Comparison of ENCODE assay signal across 1 cellular context in genomic region chr19:33392341-33393285, GRCh38.
TF ChIP-seq lines count a peak whose summit lies in the region.

No MANE protein-coding gene starts in this region.

TF ChIP-seq in HEK293, 187 proteins besides CTCF, POLR2A, EP300 and RAD21 (continued from another document and continues in another):
- TF ChIP-seq, protein P1, sequence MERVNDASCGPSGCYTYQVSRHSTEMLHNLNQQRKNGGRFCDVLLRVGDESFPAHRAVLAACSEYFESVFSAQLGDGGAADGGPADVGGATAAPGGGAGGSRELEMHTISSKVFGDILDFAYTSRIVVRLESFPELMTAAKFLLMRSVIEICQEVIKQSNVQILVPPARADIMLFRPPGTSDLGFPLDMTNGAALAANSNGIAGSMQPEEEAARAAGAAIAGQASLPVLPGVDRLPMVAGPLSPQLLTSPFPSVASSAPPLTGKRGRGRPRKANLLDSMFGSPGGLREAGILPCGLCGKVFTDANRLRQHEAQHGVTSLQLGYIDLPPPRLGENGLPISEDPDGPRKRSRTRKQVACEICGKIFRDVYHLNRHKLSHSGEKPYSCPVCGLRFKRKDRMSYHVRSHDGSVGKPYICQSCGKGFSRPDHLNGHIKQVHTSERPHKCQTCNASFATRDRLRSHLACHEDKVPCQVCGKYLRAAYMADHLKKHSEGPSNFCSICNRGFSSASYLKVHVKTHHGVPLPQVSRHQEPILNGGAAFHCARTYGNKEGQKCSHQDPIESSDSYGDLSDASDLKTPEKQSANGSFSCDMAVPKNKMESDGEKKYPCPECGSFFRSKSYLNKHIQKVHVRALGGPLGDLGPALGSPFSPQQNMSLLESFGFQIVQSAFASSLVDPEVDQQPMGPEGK (tag by site-specific recombination; IDR thresholded peaks at IDR 0.05) = peak; percentile 70; the same call in 1 of the 2 replicates
- no peak for TF ChIP-seq ZNF398 (tag by site-specific recombination; IDR thresholded peaks at IDR 0.05)
- TF ChIP-seq, protein P2, sequence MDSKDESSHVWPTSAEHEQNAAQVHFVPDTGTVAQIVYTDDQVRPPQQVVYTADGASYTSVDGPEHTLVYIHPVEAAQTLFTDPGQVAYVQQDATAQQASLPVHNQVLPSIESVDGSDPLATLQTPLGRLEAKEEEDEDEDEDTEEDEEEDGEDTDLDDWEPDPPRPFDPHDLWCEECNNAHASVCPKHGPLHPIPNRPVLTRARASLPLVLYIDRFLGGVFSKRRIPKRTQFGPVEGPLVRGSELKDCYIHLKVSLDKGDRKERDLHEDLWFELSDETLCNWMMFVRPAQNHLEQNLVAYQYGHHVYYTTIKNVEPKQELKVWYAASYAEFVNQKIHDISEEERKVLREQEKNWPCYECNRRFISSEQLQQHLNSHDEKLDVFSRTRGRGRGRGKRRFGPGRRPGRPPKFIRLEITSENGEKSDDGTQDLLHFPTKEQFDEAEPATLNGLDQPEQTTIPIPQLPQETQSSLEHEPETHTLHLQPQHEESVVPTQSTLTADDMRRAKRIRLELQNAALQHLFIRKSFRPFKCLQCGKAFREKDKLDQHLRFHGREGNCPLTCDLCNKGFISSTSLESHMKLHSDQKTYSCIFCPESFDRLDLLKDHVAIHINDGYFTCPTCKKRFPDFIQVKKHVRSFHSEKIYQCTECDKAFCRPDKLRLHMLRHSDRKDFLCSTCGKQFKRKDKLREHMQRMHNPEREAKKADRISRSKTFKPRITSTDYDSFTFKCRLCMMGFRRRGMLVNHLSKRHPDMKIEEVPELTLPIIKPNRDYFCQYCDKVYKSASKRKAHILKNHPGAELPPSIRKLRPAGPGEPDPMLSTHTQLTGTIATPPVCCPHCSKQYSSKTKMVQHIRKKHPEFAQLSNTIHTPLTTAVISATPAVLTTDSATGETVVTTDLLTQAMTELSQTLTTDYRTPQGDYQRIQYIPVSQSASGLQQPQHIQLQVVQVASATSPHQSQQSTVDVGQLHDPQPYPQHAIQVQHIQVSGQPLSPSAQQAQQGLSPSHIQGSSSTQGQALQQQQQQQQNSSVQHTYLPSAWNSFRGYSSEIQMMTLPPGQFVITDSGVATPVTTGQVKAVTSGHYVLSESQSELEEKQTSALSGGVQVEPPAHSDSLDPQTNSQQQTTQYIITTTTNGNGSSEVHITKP (tag by site-specific recombination; IDR thresholded peaks at IDR 0.05) = peak; percentile 40
- no peak for TF ChIP-seq HOXC10 (CRISPR knock-in tag; IDR thresholded peaks at IDR 0.05)
- TF ChIP-seq ZNF596 (tag by site-specific recombination; IDR thresholded peaks at IDR 0.05) = no peak
- TF ChIP-seq GLIS2 (tag by site-specific recombination; IDR thresholded peaks at IDR 0.05) = peak; percentile 90
- no peak for TF ChIP-seq ZFP3 (tag by site-specific recombination; IDR thresholded peaks at IDR 0.05; ENCODE audit: low read depth)
- 0 out of 2 replicates have a peak, but pooled peaks have one; percentile 27 for TF ChIP-seq ZBTB48 (tag by site-specific recombination; IDR thresholded peaks at IDR 0.05)
- TF ChIP-seq KLF9 (tag by site-specific recombination; IDR thresholded peaks at IDR 0.05; ENCODE audit: low read depth) = no peak
- TF ChIP-seq BCL11A (tag by site-specific recombination; IDR thresholded peaks at IDR 0.05; ENCODE audit: low read depth) = no peak
- no peak for TF ChIP-seq ZNF391 (tag by site-specific recombination; IDR thresholded peaks at IDR 0.05; ENCODE audit: borderline replicate concordance, low read depth)
- TF ChIP-seq, protein P3, sequence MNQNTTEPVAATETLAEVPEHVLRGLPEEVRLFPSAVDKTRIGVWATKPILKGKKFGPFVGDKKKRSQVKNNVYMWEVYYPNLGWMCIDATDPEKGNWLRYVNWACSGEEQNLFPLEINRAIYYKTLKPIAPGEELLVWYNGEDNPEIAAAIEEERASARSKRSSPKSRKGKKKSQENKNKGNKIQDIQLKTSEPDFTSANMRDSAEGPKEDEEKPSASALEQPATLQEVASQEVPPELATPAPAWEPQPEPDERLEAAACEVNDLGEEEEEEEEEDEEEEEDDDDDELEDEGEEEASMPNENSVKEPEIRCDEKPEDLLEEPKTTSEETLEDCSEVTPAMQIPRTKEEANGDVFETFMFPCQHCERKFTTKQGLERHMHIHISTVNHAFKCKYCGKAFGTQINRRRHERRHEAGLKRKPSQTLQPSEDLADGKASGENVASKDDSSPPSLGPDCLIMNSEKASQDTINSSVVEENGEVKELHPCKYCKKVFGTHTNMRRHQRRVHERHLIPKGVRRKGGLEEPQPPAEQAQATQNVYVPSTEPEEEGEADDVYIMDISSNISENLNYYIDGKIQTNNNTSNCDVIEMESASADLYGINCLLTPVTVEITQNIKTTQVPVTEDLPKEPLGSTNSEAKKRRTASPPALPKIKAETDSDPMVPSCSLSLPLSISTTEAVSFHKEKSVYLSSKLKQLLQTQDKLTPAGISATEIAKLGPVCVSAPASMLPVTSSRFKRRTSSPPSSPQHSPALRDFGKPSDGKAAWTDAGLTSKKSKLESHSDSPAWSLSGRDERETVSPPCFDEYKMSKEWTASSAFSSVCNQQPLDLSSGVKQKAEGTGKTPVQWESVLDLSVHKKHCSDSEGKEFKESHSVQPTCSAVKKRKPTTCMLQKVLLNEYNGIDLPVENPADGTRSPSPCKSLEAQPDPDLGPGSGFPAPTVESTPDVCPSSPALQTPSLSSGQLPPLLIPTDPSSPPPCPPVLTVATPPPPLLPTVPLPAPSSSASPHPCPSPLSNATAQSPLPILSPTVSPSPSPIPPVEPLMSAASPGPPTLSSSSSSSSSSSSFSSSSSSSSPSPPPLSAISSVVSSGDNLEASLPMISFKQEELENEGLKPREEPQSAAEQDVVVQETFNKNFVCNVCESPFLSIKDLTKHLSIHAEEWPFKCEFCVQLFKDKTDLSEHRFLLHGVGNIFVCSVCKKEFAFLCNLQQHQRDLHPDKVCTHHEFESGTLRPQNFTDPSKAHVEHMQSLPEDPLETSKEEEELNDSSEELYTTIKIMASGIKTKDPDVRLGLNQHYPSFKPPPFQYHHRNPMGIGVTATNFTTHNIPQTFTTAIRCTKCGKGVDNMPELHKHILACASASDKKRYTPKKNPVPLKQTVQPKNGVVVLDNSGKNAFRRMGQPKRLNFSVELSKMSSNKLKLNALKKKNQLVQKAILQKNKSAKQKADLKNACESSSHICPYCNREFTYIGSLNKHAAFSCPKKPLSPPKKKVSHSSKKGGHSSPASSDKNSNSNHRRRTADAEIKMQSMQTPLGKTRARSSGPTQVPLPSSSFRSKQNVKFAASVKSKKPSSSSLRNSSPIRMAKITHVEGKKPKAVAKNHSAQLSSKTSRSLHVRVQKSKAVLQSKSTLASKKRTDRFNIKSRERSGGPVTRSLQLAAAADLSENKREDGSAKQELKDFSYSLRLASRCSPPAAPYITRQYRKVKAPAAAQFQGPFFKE (tag by site-specific recombination; IDR thresholded peaks at IDR 0.05; ENCODE audit: borderline replicate concordance) = no peak
- no peak for TF ChIP-seq ZNF768 (tag by site-specific recombination; IDR thresholded peaks at IDR 0.05)
- TF ChIP-seq, protein P4, sequence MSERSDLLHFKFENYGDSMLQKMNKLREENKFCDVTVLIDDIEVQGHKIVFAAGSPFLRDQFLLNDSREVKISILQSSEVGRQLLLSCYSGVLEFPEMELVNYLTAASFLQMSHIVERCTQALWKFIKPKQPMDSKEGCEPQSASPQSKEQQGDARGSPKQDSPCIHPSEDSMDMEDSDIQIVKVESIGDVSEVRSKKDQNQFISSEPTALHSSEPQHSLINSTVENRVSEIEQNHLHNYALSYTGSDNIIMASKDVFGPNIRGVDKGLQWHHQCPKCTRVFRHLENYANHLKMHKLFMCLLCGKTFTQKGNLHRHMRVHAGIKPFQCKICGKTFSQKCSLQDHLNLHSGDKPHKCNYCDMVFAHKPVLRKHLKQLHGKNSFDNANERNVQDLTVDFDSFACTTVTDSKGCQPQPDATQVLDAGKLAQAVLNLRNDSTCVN (tag by site-specific recombination; optimal IDR thresholded peaks at IDR 0.05) = peak; percentile 6
- no peak for TF ChIP-seq MZF1 (tag by site-specific recombination; IDR thresholded peaks at IDR 0.05; ENCODE audit: borderline replicate concordance)
- no peak for TF ChIP-seq ZNF501 (tag by site-specific recombination; IDR thresholded peaks at IDR 0.05)
- TF ChIP-seq GLIS1 (tag by site-specific recombination; IDR thresholded peaks at IDR 0.05) = peak; percentile 92
- TF ChIP-seq ZNF48 (tag by site-specific recombination; IDR thresholded peaks at IDR 0.05) = no peak
- TF ChIP-seq, protein P5, sequence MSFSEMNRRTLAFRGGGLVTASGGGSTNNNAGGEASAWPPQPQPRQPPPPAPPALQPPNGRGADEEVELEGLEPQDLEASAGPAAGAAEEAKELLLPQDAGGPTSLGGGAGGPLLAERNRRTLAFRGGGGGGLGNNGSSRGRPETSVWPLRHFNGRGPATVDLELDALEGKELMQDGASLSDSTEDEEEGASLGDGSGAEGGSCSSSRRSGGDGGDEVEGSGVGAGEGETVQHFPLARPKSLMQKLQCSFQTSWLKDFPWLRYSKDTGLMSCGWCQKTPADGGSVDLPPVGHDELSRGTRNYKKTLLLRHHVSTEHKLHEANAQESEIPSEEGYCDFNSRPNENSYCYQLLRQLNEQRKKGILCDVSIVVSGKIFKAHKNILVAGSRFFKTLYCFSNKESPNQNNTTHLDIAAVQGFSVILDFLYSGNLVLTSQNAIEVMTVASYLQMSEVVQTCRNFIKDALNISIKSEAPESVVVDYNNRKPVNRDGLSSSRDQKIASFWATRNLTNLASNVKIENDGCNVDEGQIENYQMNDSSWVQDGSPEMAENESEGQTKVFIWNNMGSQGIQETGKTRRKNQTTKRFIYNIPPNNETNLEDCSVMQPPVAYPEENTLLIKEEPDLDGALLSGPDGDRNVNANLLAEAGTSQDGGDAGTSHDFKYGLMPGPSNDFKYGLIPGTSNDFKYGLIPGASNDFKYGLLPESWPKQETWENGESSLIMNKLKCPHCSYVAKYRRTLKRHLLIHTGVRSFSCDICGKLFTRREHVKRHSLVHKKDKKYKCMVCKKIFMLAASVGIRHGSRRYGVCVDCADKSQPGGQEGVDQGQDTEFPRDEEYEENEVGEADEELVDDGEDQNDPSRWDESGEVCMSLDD (tag by site-specific recombination; IDR thresholded peaks at IDR 0.05) = peak; percentile 53
- no peak for TF ChIP-seq ZNF324 (tag by site-specific recombination; IDR thresholded peaks at IDR 0.05)
- TF ChIP-seq BCL11B (tag by site-specific recombination; IDR thresholded peaks at IDR 0.05; ENCODE audit: low read depth) = peak; percentile 12; the same call in 1 of the 2 replicates
- no peak for TF ChIP-seq ZNF112 (tag by site-specific recombination; IDR thresholded peaks at IDR 0.05)
- no peak for TF ChIP-seq ZNF37A (tag by site-specific recombination; IDR thresholded peaks at IDR 0.05)
- peak; percentile 70 for TF ChIP-seq HIC1 (tag by site-specific recombination; IDR thresholded peaks at IDR 0.05)
- no peak for TF ChIP-seq ZNF10 (tag by site-specific recombination; IDR thresholded peaks at IDR 0.05)
- no peak for TF ChIP-seq ZNF155 (tag by site-specific recombination; IDR thresholded peaks at IDR 0.05)
- TF ChIP-seq, protein P6, sequence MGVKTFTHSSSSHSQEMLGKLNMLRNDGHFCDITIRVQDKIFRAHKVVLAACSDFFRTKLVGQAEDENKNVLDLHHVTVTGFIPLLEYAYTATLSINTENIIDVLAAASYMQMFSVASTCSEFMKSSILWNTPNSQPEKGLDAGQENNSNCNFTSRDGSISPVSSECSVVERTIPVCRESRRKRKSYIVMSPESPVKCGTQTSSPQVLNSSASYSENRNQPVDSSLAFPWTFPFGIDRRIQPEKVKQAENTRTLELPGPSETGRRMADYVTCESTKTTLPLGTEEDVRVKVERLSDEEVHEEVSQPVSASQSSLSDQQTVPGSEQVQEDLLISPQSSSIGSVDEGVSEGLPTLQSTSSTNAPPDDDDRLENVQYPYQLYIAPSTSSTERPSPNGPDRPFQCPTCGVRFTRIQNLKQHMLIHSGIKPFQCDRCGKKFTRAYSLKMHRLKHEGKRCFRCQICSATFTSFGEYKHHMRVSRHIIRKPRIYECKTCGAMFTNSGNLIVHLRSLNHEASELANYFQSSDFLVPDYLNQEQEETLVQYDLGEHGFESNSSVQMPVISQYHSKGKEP (tag by site-specific recombination; IDR thresholded peaks at IDR 0.05) = no peak
- peak; percentile 93 for TF ChIP-seq ZNF600 (tag by site-specific recombination; IDR thresholded peaks at IDR 0.05)
- no peak for TF ChIP-seq ZNF747 (tag by site-specific recombination; IDR thresholded peaks at IDR 0.05)
- TF ChIP-seq ZBTB8A (tag by site-specific recombination; IDR thresholded peaks at IDR 0.05) = peak; percentile 49; the same call in 1 of the 2 replicates
- TF ChIP-seq ZBTB17 (tag by site-specific recombination; IDR thresholded peaks at IDR 0.05) = peak; percentile 41
- TF ChIP-seq PBX3 (CRISPR knock-in tag; IDR thresholded peaks at IDR 0.05) = no peak
- TF ChIP-seq SALL2 (tag by site-specific recombination; IDR thresholded peaks at IDR 0.05; ENCODE audit: borderline replicate concordance) = 0 out of 2 replicates have a peak, but pooled peaks have one; percentile 10
- no peak for TF ChIP-seq ZNF350 (tag by site-specific recombination; IDR thresholded peaks at IDR 0.05)
